ENCODE assay signal across 1 cellular context in genomic region chr13:30307194-30307965, GRCh38.
TF ChIP-seq lines count a peak whose summit lies in the region.

TSS of gene KATNAL1 (minus strand) at chr13:30307551. CDS start at chr13:30283777, 23,774 bp downstream.

TF ChIP-seq in K562, 482 proteins besides CTCF, POLR2A, EP300 and RAD21 (continued from another document and continues in another):
- TF ChIP-seq, protein P1, sequence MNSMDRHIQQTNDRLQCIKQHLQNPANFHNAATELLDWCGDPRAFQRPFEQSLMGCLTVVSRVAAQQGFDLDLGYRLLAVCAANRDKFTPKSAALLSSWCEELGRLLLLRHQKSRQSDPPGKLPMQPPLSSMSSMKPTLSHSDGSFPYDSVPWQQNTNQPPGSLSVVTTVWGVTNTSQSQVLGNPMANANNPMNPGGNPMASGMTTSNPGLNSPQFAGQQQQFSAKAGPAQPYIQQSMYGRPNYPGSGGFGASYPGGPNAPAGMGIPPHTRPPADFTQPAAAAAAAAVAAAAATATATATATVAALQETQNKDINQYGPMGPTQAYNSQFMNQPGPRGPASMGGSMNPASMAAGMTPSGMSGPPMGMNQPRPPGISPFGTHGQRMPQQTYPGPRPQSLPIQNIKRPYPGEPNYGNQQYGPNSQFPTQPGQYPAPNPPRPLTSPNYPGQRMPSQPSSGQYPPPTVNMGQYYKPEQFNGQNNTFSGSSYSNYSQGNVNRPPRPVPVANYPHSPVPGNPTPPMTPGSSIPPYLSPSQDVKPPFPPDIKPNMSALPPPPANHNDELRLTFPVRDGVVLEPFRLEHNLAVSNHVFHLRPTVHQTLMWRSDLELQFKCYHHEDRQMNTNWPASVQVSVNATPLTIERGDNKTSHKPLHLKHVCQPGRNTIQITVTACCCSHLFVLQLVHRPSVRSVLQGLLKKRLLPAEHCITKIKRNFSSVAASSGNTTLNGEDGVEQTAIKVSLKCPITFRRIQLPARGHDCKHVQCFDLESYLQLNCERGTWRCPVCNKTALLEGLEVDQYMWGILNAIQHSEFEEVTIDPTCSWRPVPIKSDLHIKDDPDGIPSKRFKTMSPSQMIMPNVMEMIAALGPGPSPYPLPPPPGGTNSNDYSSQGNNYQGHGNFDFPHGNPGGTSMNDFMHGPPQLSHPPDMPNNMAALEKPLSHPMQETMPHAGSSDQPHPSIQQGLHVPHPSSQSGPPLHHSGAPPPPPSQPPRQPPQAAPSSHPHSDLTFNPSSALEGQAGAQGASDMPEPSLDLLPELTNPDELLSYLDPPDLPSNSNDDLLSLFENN (IDR thresholded peaks at IDR 0.05; ENCODE audit: low read depth in 2 of 2, low read length in 2 of 2): no peak
- peak; percentile 24 for TF ChIP-seq NEUROD1 (IDR thresholded peaks at IDR 0.05; ENCODE audit: borderline replicate concordance, low read depth, low read length, partially characterized antibody)
- no peak for TF ChIP-seq ZNF174 (CRISPR knock-in tag; IDR thresholded peaks at IDR 0.05)
- TF ChIP-seq SIX5 (IDR thresholded peaks at IDR 0.05; ENCODE audit: borderline replicate concordance in 1 of 2, insufficient read depth in 1 of 2, low read depth in 1 of 2, low read length in 2 of 2): no peak
- TF ChIP-seq PHB (CRISPR knock-in tag; IDR thresholded peaks at IDR 0.05): no peak
- no peak for TF ChIP-seq EWSR1 (IDR thresholded peaks at IDR 0.05; ENCODE audit: borderline replicate concordance, low read depth, partially characterized antibody)
- TF ChIP-seq TEAD2 (tag; IDR thresholded peaks at IDR 0.05): no peak
- TF ChIP-seq PATZ1 (CRISPR knock-in tag; IDR thresholded peaks at IDR 0.05; ENCODE audit: borderline replicate concordance): no peak
- TF ChIP-seq ZBTB1 (CRISPR knock-in tag; IDR thresholded peaks at IDR 0.05; ENCODE audit: borderline replicate concordance, low read depth): peak; percentile 69; the same call in 1 of the 2 replicates
- no peak for TF ChIP-seq KDM4B (IDR thresholded peaks at IDR 0.05; ENCODE audit: borderline replicate concordance in 2 of 2, low read depth in 1 of 2)
- peak; percentile 61 for TF ChIP-seq CCNT2 (IDR thresholded peaks at IDR 0.05; ENCODE audit: borderline replicate concordance, extremely low read depth, insufficient read length, low read depth, low read length)
- TF ChIP-seq MLX (CRISPR knock-in tag; conservative IDR thresholded peaks at IDR 0.05): no peak
- no peak for TF ChIP-seq STAG1 (CRISPR knock-in tag; IDR thresholded peaks at IDR 0.05; ENCODE audit: borderline replicate concordance)
- no peak for TF ChIP-seq RAD51 (IDR thresholded peaks at IDR 0.05; ENCODE audit: borderline replicate concordance, low read depth)
- TF ChIP-seq, protein P2, sequence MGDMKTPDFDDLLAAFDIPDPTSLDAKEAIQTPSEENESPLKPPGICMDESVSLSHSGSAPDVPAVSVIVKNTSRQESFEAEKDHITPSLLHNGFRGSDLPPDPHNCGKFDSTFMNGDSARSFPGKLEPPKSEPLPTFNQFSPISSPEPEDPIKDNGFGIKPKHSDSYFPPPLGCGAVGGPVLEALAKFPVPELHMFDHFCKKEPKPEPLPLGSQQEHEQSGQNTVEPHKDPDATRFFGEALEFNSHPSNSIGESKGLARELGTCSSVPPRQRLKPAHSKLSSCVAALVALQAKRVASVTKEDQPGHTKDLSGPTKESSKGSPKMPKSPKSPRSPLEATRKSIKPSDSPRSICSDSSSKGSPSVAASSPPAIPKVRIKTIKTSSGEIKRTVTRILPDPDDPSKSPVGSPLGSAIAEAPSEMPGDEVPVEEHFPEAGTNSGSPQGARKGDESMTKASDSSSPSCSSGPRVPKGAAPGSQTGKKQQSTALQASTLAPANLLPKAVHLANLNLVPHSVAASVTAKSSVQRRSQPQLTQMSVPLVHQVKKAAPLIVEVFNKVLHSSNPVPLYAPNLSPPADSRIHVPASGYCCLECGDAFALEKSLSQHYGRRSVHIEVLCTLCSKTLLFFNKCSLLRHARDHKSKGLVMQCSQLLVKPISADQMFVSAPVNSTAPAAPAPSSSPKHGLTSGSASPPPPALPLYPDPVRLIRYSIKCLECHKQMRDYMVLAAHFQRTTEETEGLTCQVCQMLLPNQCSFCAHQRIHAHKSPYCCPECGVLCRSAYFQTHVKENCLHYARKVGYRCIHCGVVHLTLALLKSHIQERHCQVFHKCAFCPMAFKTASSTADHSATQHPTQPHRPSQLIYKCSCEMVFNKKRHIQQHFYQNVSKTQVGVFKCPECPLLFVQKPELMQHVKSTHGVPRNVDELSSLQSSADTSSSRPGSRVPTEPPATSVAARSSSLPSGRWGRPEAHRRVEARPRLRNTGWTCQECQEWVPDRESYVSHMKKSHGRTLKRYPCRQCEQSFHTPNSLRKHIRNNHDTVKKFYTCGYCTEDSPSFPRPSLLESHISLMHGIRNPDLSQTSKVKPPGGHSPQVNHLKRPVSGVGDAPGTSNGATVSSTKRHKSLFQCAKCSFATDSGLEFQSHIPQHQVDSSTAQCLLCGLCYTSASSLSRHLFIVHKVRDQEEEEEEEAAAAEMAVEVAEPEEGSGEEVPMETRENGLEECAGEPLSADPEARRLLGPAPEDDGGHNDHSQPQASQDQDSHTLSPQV (IDR thresholded peaks at IDR 0.05): no peak
- no peak for TF ChIP-seq U2AF2 (optimal IDR thresholded peaks at IDR 0.05; ENCODE audit: low read depth, low read length)
- TF ChIP-seq EHMT2 (IDR thresholded peaks at IDR 0.05): no peak
- no peak for TF ChIP-seq MEIS2 (IDR thresholded peaks at IDR 0.05; ENCODE audit: partially characterized antibody)
- TF ChIP-seq RFX7 (CRISPR knock-in tag; IDR thresholded peaks at IDR 0.05): no peak
- TF ChIP-seq ZNF655 (CRISPR knock-in tag; IDR thresholded peaks at IDR 0.05): no peak
- no peak for TF ChIP-seq MTF1 (CRISPR knock-in tag; IDR thresholded peaks at IDR 0.05; ENCODE audit: borderline replicate concordance)
- no peak for TF ChIP-seq ZNF79 (CRISPR knock-in tag; IDR thresholded peaks at IDR 0.05; ENCODE audit: low read depth)
- TF ChIP-seq VEZF1 (CRISPR knock-in tag; IDR thresholded peaks at IDR 0.05): peak; percentile 96
- TF ChIP-seq, protein P3, sequence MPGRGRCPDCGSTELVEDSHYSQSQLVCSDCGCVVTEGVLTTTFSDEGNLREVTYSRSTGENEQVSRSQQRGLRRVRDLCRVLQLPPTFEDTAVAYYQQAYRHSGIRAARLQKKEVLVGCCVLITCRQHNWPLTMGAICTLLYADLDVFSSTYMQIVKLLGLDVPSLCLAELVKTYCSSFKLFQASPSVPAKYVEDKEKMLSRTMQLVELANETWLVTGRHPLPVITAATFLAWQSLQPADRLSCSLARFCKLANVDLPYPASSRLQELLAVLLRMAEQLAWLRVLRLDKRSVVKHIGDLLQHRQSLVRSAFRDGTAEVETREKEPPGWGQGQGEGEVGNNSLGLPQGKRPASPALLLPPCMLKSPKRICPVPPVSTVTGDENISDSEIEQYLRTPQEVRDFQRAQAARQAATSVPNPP (IDR thresholded peaks at IDR 0.05; ENCODE audit: borderline replicate concordance, insufficient read depth, insufficient read length): no peak
- TF ChIP-seq STAT5A (IDR thresholded peaks at IDR 0.05; ENCODE audit: borderline replicate concordance, low read length): no peak
- TF ChIP-seq L3MBTL2 (IDR thresholded peaks at IDR 0.05): peak; percentile 75; the same call in 1 of the 2 replicates
- TF ChIP-seq CHD2 (IDR thresholded peaks at IDR 0.05; ENCODE audit: low read depth, low read length): peak; percentile 35; the same call in 1 of the 2 replicates
- no peak for TF ChIP-seq ZNF444 (CRISPR knock-in tag; IDR thresholded peaks at IDR 0.05)
- TF ChIP-seq ZKSCAN3 (CRISPR knock-in tag; IDR thresholded peaks at IDR 0.05): no peak
- TF ChIP-seq ETS1 (conservative IDR thresholded peaks at IDR 0.05; ENCODE audit: control insufficient read depth, low read depth, low read length): 0 out of 2 replicates have a peak, but pooled peaks have one; percentile 4
- no peak for TF ChIP-seq ZNF518B (CRISPR knock-in tag; IDR thresholded peaks at IDR 0.05)
- TF ChIP-seq FOXM1 (IDR thresholded peaks at IDR 0.05; ENCODE audit: low read depth): no peak
- TF ChIP-seq FOXM1 (CRISPR knock-in tag; IDR thresholded peaks at IDR 0.05; ENCODE audit: low read depth): no peak
- no peak for TF ChIP-seq ZNF239 (CRISPR knock-in tag; IDR thresholded peaks at IDR 0.05)
- TF ChIP-seq, protein P4, sequence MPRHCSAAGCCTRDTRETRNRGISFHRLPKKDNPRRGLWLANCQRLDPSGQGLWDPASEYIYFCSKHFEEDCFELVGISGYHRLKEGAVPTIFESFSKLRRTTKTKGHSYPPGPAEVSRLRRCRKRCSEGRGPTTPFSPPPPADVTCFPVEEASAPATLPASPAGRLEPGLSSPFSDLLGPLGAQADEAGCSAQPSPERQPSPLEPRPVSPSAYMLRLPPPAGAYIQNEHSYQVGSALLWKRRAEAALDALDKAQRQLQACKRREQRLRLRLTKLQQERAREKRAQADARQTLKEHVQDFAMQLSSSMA (CRISPR knock-in tag; IDR thresholded peaks at IDR 0.05): no peak
- TF ChIP-seq CCAR2 (IDR thresholded peaks at IDR 0.05; ENCODE audit: low read depth, low read length): no peak
- TF ChIP-seq HOXB6 (CRISPR knock-in tag; IDR thresholded peaks at IDR 0.05; ENCODE audit: borderline replicate concordance): no peak
- TF ChIP-seq ZNF316 (IDR thresholded peaks at IDR 0.05): no peak
- no peak for TF ChIP-seq SRSF7 (optimal IDR thresholded peaks at IDR 0.05; ENCODE audit: low read depth, low read length)
